15 cellular contexts compared by ENCODE assay signal in the genomic region with DNA sequence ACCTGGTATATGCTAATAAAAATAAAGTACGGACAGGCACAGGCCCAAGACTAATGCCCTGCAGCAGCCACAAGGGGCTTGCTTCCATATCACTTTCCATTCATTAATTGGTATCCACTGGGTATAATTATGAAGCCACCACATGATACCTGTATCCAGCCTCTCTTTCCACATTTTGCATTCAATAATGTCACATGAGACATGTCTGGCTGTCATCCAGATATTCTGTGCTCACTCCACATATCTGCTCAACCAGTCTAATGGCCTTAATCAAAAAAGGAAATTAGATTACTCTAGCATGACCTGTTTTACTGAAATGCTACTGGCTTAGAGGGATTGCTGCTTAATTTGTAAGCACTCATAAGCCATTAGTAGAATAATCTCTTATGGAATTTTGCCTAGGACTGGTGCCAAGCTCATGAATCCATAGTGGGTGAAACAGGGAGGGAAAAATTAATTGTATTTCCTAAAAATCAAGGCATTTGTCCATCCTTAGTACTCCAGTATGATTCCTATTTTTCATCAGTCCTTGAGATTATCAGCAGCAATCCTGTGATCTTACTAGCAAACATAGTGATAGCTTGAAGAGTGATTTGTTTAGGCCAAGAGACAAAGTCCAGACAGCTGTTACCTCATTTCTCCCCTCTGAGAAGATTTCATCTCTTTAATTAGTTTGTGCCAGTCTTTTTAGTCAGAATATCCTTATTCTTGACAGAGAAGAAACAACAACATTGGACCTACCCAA.
DNase-seq lines count a peak whose midpoint lies in the region; ATAC-seq and TF ChIP-seq lines count a peak whose summit lies in the region.
"Had no signal": no experiment of that assay in that cellular context is flagged by ENCODE, and none has a peak within 500 bp of the region (broad histone marks: within the 10 kb centered on the region; RNA-seq: fewer than 3 reads in every experiment).

No MANE protein-coding gene starts in this region.

- no peak overlapping the region for H3K4me2 ChIP-seq in MM.1S (ENCODE audit: low read depth, low read length)
- H3K4me2 ChIP-seq: KMS-11 had no signal

- no peaks in the 10 kb centered on the region for H3K4me1 ChIP-seq in MM.1S (ENCODE audit: low read length)

- H3K27ac Mint-ChIP-seq in stimulated activated memory B cell treated with anti-CD40 and anti-IgM and Interleukin-4, amounts not matched to agents 10 μg/mL and 1 μg/mL and 100 μg/mL, for 72 hours: no peak overlapping the region
- H3K27ac Mint-ChIP-seq: activated naive CD8-positive, alpha-beta T cell treated with anti-CD3 and anti-CD28 coated beads, Interleukin-2, amount 50 U/mL, for 24 hours; T-cell had no signal

- H2AFZ ChIP-seq in MM.1S (ENCODE audit: low read length): no peak overlapping the region

- H3K9me2 ChIP-seq in MM.1S (replicated peaks; ENCODE audit: insufficient read depth, low read length): no peaks in the 10 kb centered on the region

- H3K36me3 Mint-ChIP-seq in stimulated activated memory B cell treated with anti-CD40 and anti-IgM and Interleukin-4, amounts not matched to agents 10 μg/mL and 1 μg/mL and 100 μg/mL, for 72 hours: no peaks in the 10 kb centered on the region
- H3K36me3 Mint-ChIP-seq: T-cell had no signal

- H3F3A ChIP-seq in MM.1S (ENCODE audit: insufficient read depth, low read length): no peaks in the 10 kb centered on the region

- H3K27me3 ChIP-seq in MM.1S (replicated peaks; ENCODE audit: insufficient read depth, low read length): no peaks in the 10 kb centered on the region

- no peak overlapping the region for H3K9ac ChIP-seq in MM.1S (ENCODE audit: low read length)
- H3K9ac ChIP-seq: KMS-11 had no signal

- no peaks in the 10 kb centered on the region for H3K9me3 Mint-ChIP-seq in stimulated activated memory B cell treated with anti-CD40 and anti-IgM and Interleukin-4, amounts not matched to agents 10 μg/mL and 1 μg/mL and 100 μg/mL, for 72 hours
- H3K9me3 Mint-ChIP-seq: activated naive CD8-positive, alpha-beta T cell treated with anti-CD3 and anti-CD28 coated beads, Interleukin-2, amount 50 U/mL, for 24 hours; activated T-cell treated with anti-CD3 and anti-CD28 coated beads, Interleukin-2, amount 50 U/mL, for 4 hours; T-cell had no signal

- H3K4me1 Mint-ChIP-seq in stimulated activated memory B cell treated with anti-CD40 and anti-IgM and Interleukin-4, amounts not matched to agents 10 μg/mL and 1 μg/mL and 100 μg/mL, for 72 hours: no peaks in the 10 kb centered on the region

- DNase-seq in DMS79 treated with DMSO at 0.1 percent for 48 hours (lab: John Stamatoyannopoulos, UW): peak; percentile 26
- DNase-seq in NCI-H1105 treated with DMSO at 0.1 percent for 48 hours (lab: John Stamatoyannopoulos, UW): peak; percentile 96
- peak; percentile 50 for DNase-seq in left kidney (ENCODE audit: low read depth, low spot score)
- no peak for DNase-seq in activated CD4-positive, alpha-beta T cell treated with anti-CD3 and anti-CD28 coated beads for 4 hours
- no peak for DNase-seq in MM.1S
- DNase-seq: activated naive CD8-positive, alpha-beta T cell treated with anti-CD3 and anti-CD28 coated beads, Interleukin-2, amount 50 U/mL, for 24 hours; activated T-cell treated with anti-CD3 and anti-CD28 coated beads, Interleukin-2, amount 50 U/mL, for 4 hours; NCI-H2081 treated with DMSO at 0.1 percent for 48 hours; psoas muscle; T-cell had no signal

- no peak overlapping the region for H3K4me3 Mint-ChIP-seq in stimulated activated memory B cell treated with anti-CD40 and anti-IgM and Interleukin-4, amounts not matched to agents 10 μg/mL and 1 μg/mL and 100 μg/mL, for 72 hours
- H3K4me3 Mint-ChIP-seq: activated naive CD8-positive, alpha-beta T cell treated with anti-CD3 and anti-CD28 coated beads, Interleukin-2, amount 50 U/mL, for 24 hours; activated T-cell treated with anti-CD3 and anti-CD28 coated beads, Interleukin-2, amount 50 U/mL, for 4 hours; T-cell had no signal

- no peaks in the 10 kb centered on the region for H3K36me3 ChIP-seq in MM.1S (replicated peaks; ENCODE audit: insufficient read depth, low read length)
- H3K36me3 ChIP-seq: thoracic aorta had no signal

- no peak overlapping the region for H3K27ac ChIP-seq in MM.1S (ENCODE audit: low read length)
- H3K27ac ChIP-seq: KMS-11, psoas muscle, thoracic aorta had no signal

- ATAC-seq in SK-N-SH treated with all-trans-retinoic acid at 6 μM for 48 hours: peak; percentile 90
- no peak for ATAC-seq in stimulated activated memory B cell treated with anti-CD40 and anti-IgM and Interleukin-4, amounts not matched to agents 10 μg/mL and 1 μg/mL and 100 μg/mL, for 72 hours
- ATAC-seq: activated naive CD8-positive, alpha-beta T cell treated with anti-CD3 and anti-CD28 coated beads, Interleukin-2, amount 50 U/mL, for 24 hours; activated T-cell treated with anti-CD3 and anti-CD28 coated beads, Interleukin-2, amount 50 U/mL, for 4 hours; Panc1; T-cell had no signal

- no peak for TF ChIP-seq CTCF in MM.1S (IDR thresholded peaks at IDR 0.05; ENCODE audit: low read length)

- no peak overlapping the region for H3K4me3 ChIP-seq in MM.1S (ENCODE audit: low read length)
- H3K4me3 ChIP-seq: psoas muscle, thoracic aorta had no signal

- no peaks in the 10 kb centered on the region for H3K9me3 ChIP-seq in MM.1S (replicated peaks; ENCODE audit: insufficient read depth, low read length)
- H3K9me3 ChIP-seq: psoas muscle, thoracic aorta had no signal

- H3K27me3 Mint-ChIP-seq in stimulated activated memory B cell treated with anti-CD40 and anti-IgM and Interleukin-4, amounts not matched to agents 10 μg/mL and 1 μg/mL and 100 μg/mL, for 72 hours: peaks cover 15% of the 10 kb centered on the region
- H3K27me3 Mint-ChIP-seq: activated naive CD8-positive, alpha-beta T cell treated with anti-CD3 and anti-CD28 coated beads, Interleukin-2, amount 50 U/mL, for 24 hours had no signal

- no peaks in the 10 kb centered on the region for H4K20me1 ChIP-seq in MM.1S (ENCODE audit: insufficient read depth, low read length)

- no peaks in the 10 kb centered on the region for H3K79me2 ChIP-seq in MM.1S (ENCODE audit: low read length)

TF ChIP-seq in SK-N-SH treated with all-trans-retinoic acid at 6 μM for 48 hours, 23 proteins besides CTCF, POLR2A, EP300 and RAD21 (continues in another document):
- TF ChIP-seq, protein P1, sequence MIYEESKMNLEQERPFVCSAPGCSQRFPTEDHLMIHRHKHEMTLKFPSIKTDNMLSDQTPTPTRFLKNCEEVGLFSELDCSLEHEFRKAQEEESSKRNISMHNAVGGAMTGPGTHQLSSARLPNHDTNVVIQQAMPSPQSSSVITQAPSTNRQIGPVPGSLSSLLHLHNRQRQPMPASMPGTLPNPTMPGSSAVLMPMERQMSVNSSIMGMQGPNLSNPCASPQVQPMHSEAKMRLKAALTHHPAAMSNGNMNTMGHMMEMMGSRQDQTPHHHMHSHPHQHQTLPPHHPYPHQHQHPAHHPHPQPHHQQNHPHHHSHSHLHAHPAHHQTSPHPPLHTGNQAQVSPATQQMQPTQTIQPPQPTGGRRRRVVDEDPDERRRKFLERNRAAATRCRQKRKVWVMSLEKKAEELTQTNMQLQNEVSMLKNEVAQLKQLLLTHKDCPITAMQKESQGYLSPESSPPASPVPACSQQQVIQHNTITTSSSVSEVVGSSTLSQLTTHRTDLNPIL (CRISPR knock-in tag; IDR thresholded peaks at IDR 0.05; ENCODE audit: low read depth): peak; percentile 86
- TF ChIP-seq ZNF70 (CRISPR knock-in tag; IDR thresholded peaks at IDR 0.05) (peak; percentile 23; the same call in 1 of the 2 replicates), ISL1 (CRISPR knock-in tag; IDR thresholded peaks at IDR 0.05) (peak; percentile 99), ARNTL (CRISPR knock-in tag; IDR thresholded peaks at IDR 0.05; ENCODE audit: borderline replicate concordance, low read depth) (no peak), RARB (CRISPR knock-in tag; IDR thresholded peaks at IDR 0.05) (no peak), ZNF565 (CRISPR knock-in tag; conservative IDR thresholded peaks at IDR 0.05; ENCODE audit: low read depth) (no peak), BACH2 (CRISPR knock-in tag; IDR thresholded peaks at IDR 0.05; ENCODE audit: borderline replicate concordance) (no peak), TCF4 (CRISPR knock-in tag; IDR thresholded peaks at IDR 0.05; ENCODE audit: borderline replicate concordance) (peak; percentile 90)
- TF ChIP-seq, protein P2, sequence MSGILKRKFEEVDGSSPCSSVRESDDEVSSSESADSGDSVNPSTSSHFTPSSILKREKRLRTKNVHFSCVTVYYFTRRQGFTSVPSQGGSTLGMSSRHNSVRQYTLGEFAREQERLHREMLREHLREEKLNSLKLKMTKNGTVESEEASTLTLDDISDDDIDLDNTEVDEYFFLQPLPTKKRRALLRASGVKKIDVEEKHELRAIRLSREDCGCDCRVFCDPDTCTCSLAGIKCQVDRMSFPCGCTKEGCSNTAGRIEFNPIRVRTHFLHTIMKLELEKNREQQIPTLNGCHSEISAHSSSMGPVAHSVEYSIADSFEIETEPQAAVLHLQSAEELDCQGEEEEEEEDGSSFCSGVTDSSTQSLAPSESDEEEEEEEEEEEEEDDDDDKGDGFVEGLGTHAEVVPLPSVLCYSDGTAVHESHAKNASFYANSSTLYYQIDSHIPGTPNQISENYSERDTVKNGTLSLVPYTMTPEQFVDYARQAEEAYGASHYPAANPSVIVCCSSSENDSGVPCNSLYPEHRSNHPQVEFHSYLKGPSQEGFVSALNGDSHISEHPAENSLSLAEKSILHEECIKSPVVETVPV (CRISPR knock-in tag; IDR thresholded peaks at IDR 0.05): peak; percentile 94
- TF ChIP-seq, protein P3, sequence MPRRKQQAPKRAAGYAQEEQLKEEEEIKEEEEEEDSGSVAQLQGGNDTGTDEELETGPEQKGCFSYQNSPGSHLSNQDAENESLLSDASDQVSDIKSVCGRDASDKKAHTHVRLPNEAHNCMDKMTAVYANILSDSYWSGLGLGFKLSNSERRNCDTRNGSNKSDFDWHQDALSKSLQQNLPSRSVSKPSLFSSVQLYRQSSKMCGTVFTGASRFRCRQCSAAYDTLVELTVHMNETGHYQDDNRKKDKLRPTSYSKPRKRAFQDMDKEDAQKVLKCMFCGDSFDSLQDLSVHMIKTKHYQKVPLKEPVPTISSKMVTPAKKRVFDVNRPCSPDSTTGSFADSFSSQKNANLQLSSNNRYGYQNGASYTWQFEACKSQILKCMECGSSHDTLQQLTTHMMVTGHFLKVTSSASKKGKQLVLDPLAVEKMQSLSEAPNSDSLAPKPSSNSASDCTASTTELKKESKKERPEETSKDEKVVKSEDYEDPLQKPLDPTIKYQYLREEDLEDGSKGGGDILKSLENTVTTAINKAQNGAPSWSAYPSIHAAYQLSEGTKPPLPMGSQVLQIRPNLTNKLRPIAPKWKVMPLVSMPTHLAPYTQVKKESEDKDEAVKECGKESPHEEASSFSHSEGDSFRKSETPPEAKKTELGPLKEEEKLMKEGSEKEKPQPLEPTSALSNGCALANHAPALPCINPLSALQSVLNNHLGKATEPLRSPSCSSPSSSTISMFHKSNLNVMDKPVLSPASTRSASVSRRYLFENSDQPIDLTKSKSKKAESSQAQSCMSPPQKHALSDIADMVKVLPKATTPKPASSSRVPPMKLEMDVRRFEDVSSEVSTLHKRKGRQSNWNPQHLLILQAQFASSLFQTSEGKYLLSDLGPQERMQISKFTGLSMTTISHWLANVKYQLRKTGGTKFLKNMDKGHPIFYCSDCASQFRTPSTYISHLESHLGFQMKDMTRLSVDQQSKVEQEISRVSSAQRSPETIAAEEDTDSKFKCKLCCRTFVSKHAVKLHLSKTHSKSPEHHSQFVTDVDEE (CRISPR knock-in tag; IDR thresholded peaks at IDR 0.05): peak; percentile 92

Comparison
In these comparisons a context has a peak if more than half of its experiments do, and no peak if none do; other contexts are left out.
1. DNase-seq: peak in DMS79 treated with DMSO at 0.1 percent for 48 hours (single experiment), NCI-H1105 treated with DMSO at 0.1 percent for 48 hours (single experiment) and left kidney (single experiment); none in activated CD4-positive, alpha-beta T cell treated with anti-CD3 and anti-CD28 coated beads for 4 hours (0 of 2) and MM.1S (single experiment).